1 cellular context compared by ENCODE assay signal in genomic region chr22:20937031-20937793, GRCh38.
TF ChIP-seq lines count a peak whose summit lies in the region.

No MANE protein-coding gene starts in this region.

TF ChIP-seq in HEK293, 187 proteins besides CTCF, POLR2A, EP300 and RAD21 (continued from another document):
- TF ChIP-seq, protein P1, sequence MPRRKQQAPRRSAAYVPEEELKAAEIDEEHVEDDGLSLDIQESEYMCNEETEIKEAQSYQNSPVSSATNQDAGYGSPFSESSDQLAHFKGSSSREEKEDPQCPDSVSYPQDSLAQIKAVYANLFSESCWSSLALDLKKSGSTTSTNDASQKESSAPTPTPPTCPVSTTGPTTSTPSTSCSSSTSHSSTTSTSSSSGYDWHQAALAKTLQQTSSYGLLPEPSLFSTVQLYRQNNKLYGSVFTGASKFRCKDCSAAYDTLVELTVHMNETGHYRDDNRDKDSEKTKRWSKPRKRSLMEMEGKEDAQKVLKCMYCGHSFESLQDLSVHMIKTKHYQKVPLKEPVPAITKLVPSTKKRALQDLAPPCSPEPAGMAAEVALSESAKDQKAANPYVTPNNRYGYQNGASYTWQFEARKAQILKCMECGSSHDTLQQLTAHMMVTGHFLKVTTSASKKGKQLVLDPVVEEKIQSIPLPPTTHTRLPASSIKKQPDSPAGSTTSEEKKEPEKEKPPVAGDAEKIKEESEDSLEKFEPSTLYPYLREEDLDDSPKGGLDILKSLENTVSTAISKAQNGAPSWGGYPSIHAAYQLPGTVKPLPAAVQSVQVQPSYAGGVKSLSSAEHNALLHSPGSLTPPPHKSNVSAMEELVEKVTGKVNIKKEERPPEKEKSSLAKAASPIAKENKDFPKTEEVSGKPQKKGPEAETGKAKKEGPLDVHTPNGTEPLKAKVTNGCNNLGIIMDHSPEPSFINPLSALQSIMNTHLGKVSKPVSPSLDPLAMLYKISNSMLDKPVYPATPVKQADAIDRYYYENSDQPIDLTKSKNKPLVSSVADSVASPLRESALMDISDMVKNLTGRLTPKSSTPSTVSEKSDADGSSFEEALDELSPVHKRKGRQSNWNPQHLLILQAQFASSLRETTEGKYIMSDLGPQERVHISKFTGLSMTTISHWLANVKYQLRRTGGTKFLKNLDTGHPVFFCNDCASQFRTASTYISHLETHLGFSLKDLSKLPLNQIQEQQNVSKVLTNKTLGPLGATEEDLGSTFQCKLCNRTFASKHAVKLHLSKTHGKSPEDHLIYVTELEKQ (tag by site-specific recombination; IDR thresholded peaks at IDR 0.05; ENCODE audit: borderline replicate concordance), result no peak
- TF ChIP-seq ZNF2 (tag by site-specific recombination; IDR thresholded peaks at IDR 0.05) (no peak), ZNF132 (tag by site-specific recombination; IDR thresholded peaks at IDR 0.05; ENCODE audit: borderline replicate concordance) (no peak), ZNF335 (tag by site-specific recombination; conservative IDR thresholded peaks at IDR 0.05) (no peak), ZNF677 (tag by site-specific recombination; IDR thresholded peaks at IDR 0.05) (no peak), OVOL3 (tag by site-specific recombination; IDR thresholded peaks at IDR 0.05) (no peak), ZSCAN4 (tag by site-specific recombination; IDR thresholded peaks at IDR 0.05) (no peak), KLF9 (tag by site-specific recombination; IDR thresholded peaks at IDR 0.05; ENCODE audit: low read depth) (peak; percentile 41; the same call in 1 of the 2 replicates), ZNF112 (tag by site-specific recombination; IDR thresholded peaks at IDR 0.05) (no peak), ZNF529 (tag by site-specific recombination; IDR thresholded peaks at IDR 0.05; ENCODE audit: insufficient replicate concordance) (no peak), ZNF211 (tag by site-specific recombination; IDR thresholded peaks at IDR 0.05; ENCODE audit: low read depth) (no peak), ZBTB48 (tag by site-specific recombination; IDR thresholded peaks at IDR 0.05) (no peak), ZNF837 (tag by site-specific recombination; IDR thresholded peaks at IDR 0.05) (no peak), ZNF274 (IDR thresholded peaks at IDR 0.05; ENCODE audit: low read length) (no peak), ZNF274 (tag by site-specific recombination; IDR thresholded peaks at IDR 0.05; ENCODE audit: borderline replicate concordance) (no peak), ZFHX2 (tag by site-specific recombination; conservative IDR thresholded peaks at IDR 0.05) (peak; percentile 90), ZSCAN16 (tag by site-specific recombination; IDR thresholded peaks at IDR 0.05) (0 out of 2 replicates have a peak, but pooled peaks have one; percentile 34)
- TF ChIP-seq, protein P2, sequence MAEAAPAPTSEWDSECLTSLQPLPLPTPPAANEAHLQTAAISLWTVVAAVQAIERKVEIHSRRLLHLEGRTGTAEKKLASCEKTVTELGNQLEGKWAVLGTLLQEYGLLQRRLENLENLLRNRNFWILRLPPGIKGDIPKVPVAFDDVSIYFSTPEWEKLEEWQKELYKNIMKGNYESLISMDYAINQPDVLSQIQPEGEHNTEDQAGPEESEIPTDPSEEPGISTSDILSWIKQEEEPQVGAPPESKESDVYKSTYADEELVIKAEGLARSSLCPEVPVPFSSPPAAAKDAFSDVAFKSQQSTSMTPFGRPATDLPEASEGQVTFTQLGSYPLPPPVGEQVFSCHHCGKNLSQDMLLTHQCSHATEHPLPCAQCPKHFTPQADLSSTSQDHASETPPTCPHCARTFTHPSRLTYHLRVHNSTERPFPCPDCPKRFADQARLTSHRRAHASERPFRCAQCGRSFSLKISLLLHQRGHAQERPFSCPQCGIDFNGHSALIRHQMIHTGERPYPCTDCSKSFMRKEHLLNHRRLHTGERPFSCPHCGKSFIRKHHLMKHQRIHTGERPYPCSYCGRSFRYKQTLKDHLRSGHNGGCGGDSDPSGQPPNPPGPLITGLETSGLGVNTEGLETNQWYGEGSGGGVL (tag by site-specific recombination; IDR thresholded peaks at IDR 0.05), result no peak
